ENCODE assay signal across 8 cellular contexts in genomic region chr5:108748354-108749129, GRCh38. TPM values are rescaled to one million over a fixed set of nuclear protein-coding genes. Genes with fewer than 3 reads are reported as not detected.
A peak's percentile ranks its signal among the peaks of the same experiment; 100 is the strongest.
DNase-seq lines count a peak whose midpoint lies in the region; ATAC-seq and TF ChIP-seq lines count a peak whose summit lies in the region.

No MANE protein-coding gene starts in this region.

- peak overlapping the region; percentile 89 to 98 for H3K4me3 ChIP-seq in left lung

- H3K9me3 Mint-ChIP-seq in dendritic cell treated with granulocyte-macrophage colony-stimulating factor and Interleukin-4, amounts not matched to agents 40 ng/mL and 50 ng/mL, for 4 days, result no peaks in the 10 kb centered on the region

- H3K27ac ChIP-seq in left lung, result peak overlapping the region; percentile 96 to 97

- H3K27ac Mint-ChIP-seq in dendritic cell treated with granulocyte-macrophage colony-stimulating factor and Interleukin-4, amounts not matched to agents 40 ng/mL and 50 ng/mL, for 4 days, result peak overlapping the region; percentile 99

- peak; percentile 95 for ATAC-seq in HG03460 (IDR thresholded peaks at IDR 0.05; ENCODE audit: unreplicated experiment)
- ATAC-seq in left lung, result peak; percentile 97

- H3K9me3 ChIP-seq in left lung, result no peaks in the 10 kb centered on the region

- peak; percentile 81 to 100 (median 99) for DNase-seq in C1 segment of cervical spinal cord (lab: John Stamatoyannopoulos, UW)
- peak; percentile 59 for DNase-seq in GM19240 (ENCODE audit: insufficient read length, low spot score)
- DNase-seq in NCI-H524 treated with DMSO at 0.1 percent for 48 hours (lab: John Stamatoyannopoulos, UW), result peak; percentile 93
- peak; percentile 91 to 97 for DNase-seq in activated CD4-positive, alpha-beta T cell treated with anti-CD3 and anti-CD28 coated beads, Interleukin-2, amount 50 U/mL, for 24 hours (ENCODE audit: low read depth in 1 of 2, low spot score in 1 of 2)
- DNase-seq in left lung, result peak; percentile 99
- peak; percentile 92 to 93 for DNase-seq in stimulated activated CD4-positive, alpha-beta T cell treated with anti-CD3 and anti-CD28 coated beads, Interleukin-2, amount 100 ng/mL, for 48 hours

- peaks cover 3% of the 10 kb centered on the region for H3K27me3 Mint-ChIP-seq in dendritic cell treated with granulocyte-macrophage colony-stimulating factor and Interleukin-4, amounts not matched to agents 40 ng/mL and 50 ng/mL, for 4 days

- peak overlapping the region; percentile 98 for H3K4me3 Mint-ChIP-seq in dendritic cell treated with granulocyte-macrophage colony-stimulating factor and Interleukin-4, amounts not matched to agents 40 ng/mL and 50 ng/mL, for 4 days

- H3K4me1 ChIP-seq in left lung, result peaks cover 4 to 17% of the 10 kb centered on the region in 2 donors

- TF ChIP-seq CTCF in left lung (IDR thresholded peaks at IDR 0.05), result no peak

- intact Hi-C loops in dendritic cell treated with granulocyte-macrophage colony-stimulating factor and Interleukin-4, amounts not matched to agents 40 ng/mL and 50 ng/mL, for 4 days (cut with micrococcal nuclease), result loop anchor here (1.0 to 5.0 kb wide), 3 partner anchors 18 to 659 kb away; partner anchors contain the start of gene PJA2
- intact Hi-C loops in left lung (cut with DNase I), result no loop called here

- peaks cover 18% of the 10 kb centered on the region for H3K36me3 Mint-ChIP-seq in dendritic cell treated with granulocyte-macrophage colony-stimulating factor and Interleukin-4, amounts not matched to agents 40 ng/mL and 50 ng/mL, for 4 days (ENCODE audit: low read depth)

- H3K4me1 Mint-ChIP-seq in dendritic cell treated with granulocyte-macrophage colony-stimulating factor and Interleukin-4, amounts not matched to agents 40 ng/mL and 50 ng/mL, for 4 days (ENCODE audit: low read depth), result peaks cover 7% of the 10 kb centered on the region

- H3K36me3 ChIP-seq in left lung, result no peaks in the 10 kb centered on the region

- no peaks in the 10 kb centered on the region for H3K27me3 ChIP-seq in left lung

RNA-seq across cellular contexts. Expression of gene FER, which starts 0.8 kb away (rescaled TPM):
- total RNA-seq in left lung, result 10 to 100 TPM; 26.0 to 27.0 TPM

Comparison
In these comparisons a context has a peak if more than half of its experiments do, and no peak if none do; other contexts are left out.
1. Peak in every context shown above with its lines: DNase-seq, ATAC-seq, H3K4me3 ChIP-seq and H3K27ac ChIP-seq.